ENCODE assay signal across 1 cellular context in genomic region chr1:70140343-70140742, GRCh38.
TF ChIP-seq lines count a peak whose summit lies in the region.

No MANE protein-coding gene starts in this region.

TF ChIP-seq in GM23338, 12 proteins besides CTCF, POLR2A, EP300 and RAD21 (continued from another document):
- TF ChIP-seq, protein P1, sequence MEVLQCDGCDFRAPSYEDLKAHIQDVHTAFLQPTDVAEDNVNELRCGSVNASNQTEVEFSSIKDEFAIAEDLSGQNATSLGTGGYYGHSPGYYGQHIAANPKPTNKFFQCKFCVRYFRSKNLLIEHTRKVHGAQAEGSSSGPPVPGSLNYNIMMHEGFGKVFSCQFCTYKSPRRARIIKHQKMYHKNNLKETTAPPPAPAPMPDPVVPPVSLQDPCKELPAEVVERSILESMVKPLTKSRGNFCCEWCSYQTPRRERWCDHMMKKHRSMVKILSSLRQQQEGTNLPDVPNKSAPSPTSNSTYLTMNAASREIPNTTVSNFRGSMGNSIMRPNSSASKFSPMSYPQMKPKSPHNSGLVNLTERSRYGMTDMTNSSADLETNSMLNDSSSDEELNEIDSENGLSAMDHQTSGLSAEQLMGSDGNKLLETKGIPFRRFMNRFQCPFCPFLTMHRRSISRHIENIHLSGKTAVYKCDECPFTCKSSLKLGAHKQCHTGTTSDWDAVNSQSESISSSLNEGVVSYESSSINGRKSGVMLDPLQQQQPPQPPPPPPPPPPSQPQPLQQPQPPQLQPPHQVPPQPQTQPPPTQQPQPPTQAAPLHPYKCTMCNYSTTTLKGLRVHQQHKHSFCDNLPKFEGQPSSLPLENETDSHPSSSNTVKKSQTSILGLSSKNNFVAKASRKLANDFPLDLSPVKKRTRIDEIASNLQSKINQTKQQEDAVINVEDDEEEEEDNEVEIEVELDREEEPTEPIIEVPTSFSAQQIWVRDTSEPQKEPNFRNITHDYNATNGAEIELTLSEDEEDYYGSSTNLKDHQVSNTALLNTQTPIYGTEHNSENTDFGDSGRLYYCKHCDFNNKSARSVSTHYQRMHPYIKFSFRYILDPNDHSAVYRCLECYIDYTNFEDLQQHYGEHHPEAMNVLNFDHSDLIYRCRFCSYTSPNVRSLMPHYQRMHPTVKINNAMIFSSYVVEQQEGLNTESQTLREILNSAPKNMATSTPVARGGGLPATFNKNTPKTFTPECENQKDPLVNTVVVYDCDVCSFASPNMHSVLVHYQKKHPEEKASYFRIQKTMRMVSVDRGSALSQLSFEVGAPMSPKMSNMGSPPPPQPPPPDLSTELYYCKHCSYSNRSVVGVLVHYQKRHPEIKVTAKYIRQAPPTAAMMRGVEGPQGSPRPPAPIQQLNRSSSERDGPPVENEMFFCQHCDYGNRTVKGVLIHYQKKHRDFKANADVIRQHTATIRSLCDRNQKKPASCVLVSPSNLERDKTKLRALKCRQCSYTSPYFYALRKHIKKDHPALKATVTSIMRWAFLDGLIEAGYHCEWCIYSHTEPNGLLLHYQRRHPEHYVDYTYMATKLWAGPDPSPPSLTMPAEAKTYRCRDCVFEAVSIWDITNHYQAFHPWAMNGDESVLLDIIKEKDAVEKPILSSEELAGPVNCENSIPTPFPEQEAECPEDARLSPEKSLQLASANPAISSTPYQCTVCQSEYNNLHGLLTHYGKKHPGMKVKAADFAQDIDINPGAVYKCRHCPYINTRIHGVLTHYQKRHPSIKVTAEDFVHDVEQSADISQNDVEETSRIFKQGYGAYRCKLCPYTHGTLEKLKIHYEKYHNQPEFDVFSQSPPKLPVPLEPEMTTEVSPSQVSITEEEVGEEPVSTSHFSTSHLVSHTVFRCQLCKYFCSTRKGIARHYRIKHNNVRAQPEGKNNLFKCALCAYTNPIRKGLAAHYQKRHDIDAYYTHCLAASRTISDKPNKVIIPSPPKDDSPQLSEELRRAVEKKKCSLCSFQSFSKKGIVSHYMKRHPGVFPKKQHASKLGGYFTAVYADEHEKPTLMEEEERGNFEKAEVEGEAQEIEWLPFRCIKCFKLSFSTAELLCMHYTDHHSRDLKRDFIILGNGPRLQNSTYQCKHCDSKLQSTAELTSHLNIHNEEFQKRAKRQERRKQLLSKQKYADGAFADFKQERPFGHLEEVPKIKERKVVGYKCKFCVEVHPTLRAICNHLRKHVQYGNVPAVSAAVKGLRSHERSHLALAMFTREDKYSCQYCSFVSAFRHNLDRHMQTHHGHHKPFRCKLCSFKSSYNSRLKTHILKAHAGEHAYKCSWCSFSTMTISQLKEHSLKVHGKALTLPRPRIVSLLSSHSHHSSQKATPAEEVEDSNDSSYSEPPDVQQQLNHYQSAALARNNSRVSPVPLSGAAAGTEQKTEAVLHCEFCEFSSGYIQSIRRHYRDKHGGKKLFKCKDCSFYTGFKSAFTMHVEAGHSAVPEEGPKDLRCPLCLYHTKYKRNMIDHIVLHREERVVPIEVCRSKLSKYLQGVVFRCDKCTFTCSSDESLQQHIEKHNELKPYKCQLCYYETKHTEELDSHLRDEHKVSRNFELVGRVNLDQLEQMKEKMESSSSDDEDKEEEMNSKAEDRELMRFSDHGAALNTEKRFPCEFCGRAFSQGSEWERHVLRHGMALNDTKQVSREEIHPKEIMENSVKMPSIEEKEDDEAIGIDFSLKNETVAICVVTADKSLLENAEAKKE (CRISPR knock-in tag; IDR thresholded peaks at IDR 0.05) = no peak
- TF ChIP-seq EZH2phosphoT487 (IDR thresholded peaks at IDR 0.05; ENCODE audit: unreplicated experiment) = no peak
